In genomic region chrX:40079572-40079971, GRCh38 we compare ENCODE assay signal across 18 cellular contexts.
"Had no signal": no experiment of that assay in that cellular context is flagged by ENCODE, and none has a peak within 500 bp of the region (broad histone marks: within the 10 kb centered on the region; RNA-seq: fewer than 3 reads in every experiment).

No MANE protein-coding gene starts in this region.

- H3K9me3 Mint-ChIP-seq: naive thymus-derived CD8-positive, alpha-beta T cell; stimulated activated naive CD8-positive, alpha-beta T cell treated with anti-CD3 and anti-CD28 coated beads, Interleukin-15, amount 100 ng/mL, for 72 hours had no signal

- H3K36me3 ChIP-seq: ovary had no signal

- DNase-seq: activated CD4-positive, alpha-beta T cell treated with anti-CD3 and anti-CD28 coated beads for 4 hours; activated naive CD4-positive, alpha-beta T cell treated with anti-CD3 and anti-CD28 coated beads, Interleukin-2, amount 50 U/mL, for 16 hours; adrenal gland; central memory CD4-positive, alpha-beta T cell; cortex of kidney; effector memory CD4-positive, alpha-beta T cell; erythroblast; hippocampal formation; left cardiac atrium; mucosa of descending colon; naive thymus-derived CD8-positive, alpha-beta T cell; ovary; stimulated activated CD4-positive, alpha-beta T cell treated with anti-CD3 and anti-CD28 coated beads, Interleukin-4, amount 100 ng/mL, for 1 hour; stimulated activated CD8-positive, alpha-beta memory T cell treated with anti-CD3 and anti-CD28 coated beads, Interleukin-4, amount 100 ng/mL, for 48 hours; stimulated activated naive CD8-positive, alpha-beta T cell treated with anti-CD3 and anti-CD28 coated beads, Interleukin-15, amount 100 ng/mL, for 72 hours; T-helper 1 cell had no signal

- H3K27ac ChIP-seq: adrenal gland, ovary, VCaP had no signal

- FAIRE-seq: urothelium cell line had no signal

- H3K27me3 Mint-ChIP-seq: naive thymus-derived CD8-positive, alpha-beta T cell; stimulated activated naive CD8-positive, alpha-beta T cell treated with anti-CD3 and anti-CD28 coated beads, Interleukin-15, amount 100 ng/mL, for 72 hours had no signal

- ATAC-seq: left cardiac atrium; mucosa of descending colon; naive thymus-derived CD8-positive, alpha-beta T cell; stimulated activated naive CD8-positive, alpha-beta T cell treated with anti-CD3 and anti-CD28 coated beads, Interleukin-15, amount 100 ng/mL, for 72 hours had no signal

- H3K4me3 ChIP-seq: adrenal gland, mucosa of descending colon, ovary had no signal

- H3K9me3 ChIP-seq: adrenal gland, mucosa of descending colon, ovary had no signal

- H3K4me3 Mint-ChIP-seq: naive thymus-derived CD8-positive, alpha-beta T cell had no signal

- H3K27ac Mint-ChIP-seq: stimulated activated naive CD8-positive, alpha-beta T cell treated with anti-CD3 and anti-CD28 coated beads, Interleukin-15, amount 100 ng/mL, for 72 hours had no signal
